21 cellular contexts compared by ENCODE assay signal in genomic region chr15:95663156-95663831, GRCh38.
A peak's percentile ranks its signal among the peaks of the same experiment; 100 is the strongest.
DNase-seq lines count a peak whose midpoint lies in the region; ATAC-seq and TF ChIP-seq lines count a peak whose summit lies in the region.
"Had no signal": no experiment of that assay in that cellular context is flagged by ENCODE, and none has a peak within 500 bp of the region (broad histone marks: within the 10 kb centered on the region; RNA-seq: fewer than 3 reads in every experiment).

No MANE protein-coding gene starts in this region.

- no peak overlapping the region for H3K4me3 Mint-ChIP-seq in neural progenitor cell
- H3K4me3 Mint-ChIP-seq in activated T-cell treated with anti-CD3 and anti-CD28 coated beads, Interleukin-2, amount 50 U/mL, for 4 hours: no peak overlapping the region
- H3K4me3 Mint-ChIP-seq: B cell; central memory CD8-positive, alpha-beta T cell; immature natural killer cell; T-helper 2 cell treated with Interferon-gamma antibody and Interleukin-4, amounts not matched to agents 5 μg/mL and 100 μg/mL, for 36 hours had no signal

- no peaks in the 10 kb centered on the region for H3K36me3 Mint-ChIP-seq in neural progenitor cell
- H3K36me3 Mint-ChIP-seq in activated T-cell treated with anti-CD3 and anti-CD28 coated beads, Interleukin-2, amount 50 U/mL, for 4 hours (ENCODE audit: insufficient read depth): no peaks in the 10 kb centered on the region
- H3K36me3 Mint-ChIP-seq: immature natural killer cell had no signal

- H3K4me1 Mint-ChIP-seq in neural progenitor cell: peaks cover 7% of the 10 kb centered on the region
- no peaks in the 10 kb centered on the region for H3K4me1 Mint-ChIP-seq in activated T-cell treated with anti-CD3 and anti-CD28 coated beads, Interleukin-2, amount 50 U/mL, for 4 hours (ENCODE audit: low read depth)
- H3K4me1 Mint-ChIP-seq: B cell; central memory CD8-positive, alpha-beta T cell had no signal

- H3K27ac ChIP-seq in neural progenitor cell (no peak overlapping the region), right atrium auricular region (no peak overlapping the region)
- H3K27ac ChIP-seq: upper lobe of left lung, WERI-Rb-1 had no signal

- DNase-seq in EH (ENCODE audit: low read depth) (peak; percentile 92), adipocyte (ENCODE audit: low read depth) (peak; percentile 23), fibroblast of mammary gland (ENCODE audit: low read depth) (peak; percentile 81), neural progenitor cell (ENCODE audit: low spot score) (no peak), right atrium auricular region (ENCODE audit: low spot score) (no peak)
- DNase-seq in activated T-cell treated with anti-CD3 and anti-CD28 coated beads, Interleukin-2, amount 50 U/mL, for 4 hours: no peak
- no peak for DNase-seq in activated T-cell treated with anti-CD3 and anti-CD28 coated beads, Interleukin-2, amount 50 U/mL, for 1 hour
- DNase-seq: activated CD4-positive, alpha-beta T cell treated with anti-CD3 and anti-CD28 coated beads, Interleukin-2, amount 50 U/mL, for 4 hours; activated naive CD4-positive, alpha-beta T cell; amygdala; heart right ventricle; immature natural killer cell; KBM-7; NCI-H1048; NCI-H2029 treated with DMSO at 0.1 percent for 48 hours; upper lobe of left lung; WERI-Rb-1 had no signal

- H3K27me3 ChIP-seq in adipocyte (replicated peaks; ENCODE audit: control insufficient read depth, insufficient read depth, low read length): no peaks in the 10 kb centered on the region
- no peaks in the 10 kb centered on the region for H3K27me3 ChIP-seq in neural progenitor cell
- H3K27me3 ChIP-seq in right atrium auricular region: no peaks in the 10 kb centered on the region
- H3K27me3 ChIP-seq: upper lobe of left lung had no signal

- peaks cover 16% of the 10 kb centered on the region for H3K4me1 ChIP-seq in adipocyte (ENCODE audit: control insufficient read depth, insufficient read depth, low read length)
- peaks cover 23% of the 10 kb centered on the region for H3K4me1 ChIP-seq in neural progenitor cell
- H3K4me1 ChIP-seq in right atrium auricular region: no peaks in the 10 kb centered on the region
- H3K4me1 ChIP-seq: upper lobe of left lung had no signal

- ATAC-seq in activated T-cell treated with anti-CD3 and anti-CD28 coated beads, Interleukin-2, amount 50 U/mL, for 4 hours: no peak
- ATAC-seq in GM18519 (IDR thresholded peaks at IDR 0.05; ENCODE audit: low FRiP score, unreplicated experiment): no peak
- ATAC-seq: heart right ventricle had no signal

- no peaks in the 10 kb centered on the region for H3F3A ChIP-seq in neural progenitor cell (ENCODE audit: low read depth)

- peak overlapping the region; percentile 29 for H2AFZ ChIP-seq in neural progenitor cell (replicated peaks)

- H3K36me3 ChIP-seq in adipocyte (ENCODE audit: control insufficient read depth, insufficient read depth, low read length, severe bottlenecking) (no peaks in the 10 kb centered on the region), neural progenitor cell (no peaks in the 10 kb centered on the region), right atrium auricular region (no peaks in the 10 kb centered on the region)
- H3K36me3 ChIP-seq: heart right ventricle, upper lobe of left lung, WERI-Rb-1 had no signal

- no peaks in the 10 kb centered on the region for H3K79me2 ChIP-seq in neural progenitor cell (ENCODE audit: low read depth)

- H3K9ac ChIP-seq in adipocyte (ENCODE audit: low read length): no peak overlapping the region
- H3K9ac ChIP-seq in neural progenitor cell: no peak overlapping the region

- no peak overlapping the region for H3K27ac Mint-ChIP-seq in neural progenitor cell
- H3K27ac Mint-ChIP-seq: B cell; immature natural killer cell; T-helper 2 cell treated with Interferon-gamma antibody and Interleukin-4, amounts not matched to agents 5 μg/mL and 100 μg/mL, for 36 hours had no signal

- H4K20me1 ChIP-seq in neural progenitor cell (ENCODE audit: low read depth): no peaks in the 10 kb centered on the region

- no peaks in the 10 kb centered on the region for H3K27me3 Mint-ChIP-seq in neural progenitor cell (ENCODE audit: insufficient read depth, low read depth)
- peaks cover 9% of the 10 kb centered on the region for H3K27me3 Mint-ChIP-seq in activated T-cell treated with anti-CD3 and anti-CD28 coated beads, Interleukin-2, amount 50 U/mL, for 4 hours (ENCODE audit: low read depth)
- H3K27me3 Mint-ChIP-seq: B cell; central memory CD8-positive, alpha-beta T cell had no signal

- H3K9me3 Mint-ChIP-seq in neural progenitor cell: no peaks in the 10 kb centered on the region
- H3K9me3 Mint-ChIP-seq in activated T-cell treated with anti-CD3 and anti-CD28 coated beads, Interleukin-2, amount 50 U/mL, for 4 hours: no peaks in the 10 kb centered on the region
- H3K9me3 Mint-ChIP-seq: central memory CD8-positive, alpha-beta T cell; immature natural killer cell; T-helper 2 cell treated with Interferon-gamma antibody and Interleukin-4, amounts not matched to agents 5 μg/mL and 100 μg/mL, for 36 hours had no signal

- no peak overlapping the region for H3K4me2 ChIP-seq in neural progenitor cell

- H3K4me3 ChIP-seq in adipocyte (ENCODE audit: low read length) (no peak overlapping the region), fibroblast of mammary gland (ENCODE audit: control insufficient read depth, low read depth, low read length) (no peak overlapping the region), neural progenitor cell (no peak overlapping the region), right atrium auricular region (no peak overlapping the region)
- H3K4me3 ChIP-seq: heart right ventricle, upper lobe of left lung had no signal

- TF ChIP-seq CTCF in fibroblast of mammary gland (conservative IDR thresholded peaks at IDR 0.05; ENCODE audit: control insufficient read depth, insufficient read depth, low read depth, low read length): no peak
- TF ChIP-seq CTCF in neural progenitor cell (IDR thresholded peaks at IDR 0.05): no peak
- no peak for TF ChIP-seq CTCF in right atrium auricular region (IDR thresholded peaks at IDR 0.05)

- no peaks in the 10 kb centered on the region for H3K9me3 ChIP-seq in adipocyte (ENCODE audit: control insufficient read depth, low read length)
- no peaks in the 10 kb centered on the region for H3K9me3 ChIP-seq in neural progenitor cell (ENCODE audit: low read depth)
- no peaks in the 10 kb centered on the region for H3K9me3 ChIP-seq in right atrium auricular region
- H3K9me3 ChIP-seq: heart right ventricle, upper lobe of left lung had no signal

Comparison
In these comparisons a context has a peak if more than half of its experiments do, and no peak if none do; other contexts are left out.
1. DNase-seq: peak in EH (single experiment), adipocyte (single experiment) and fibroblast of mammary gland (single experiment); none in neural progenitor cell (single experiment), activated T-cell treated with anti-CD3 and anti-CD28 coated beads, Interleukin-2, amount 50 U/mL, for 4 hours (single experiment), activated T-cell treated with anti-CD3 and anti-CD28 coated beads, Interleukin-2, amount 50 U/mL, for 1 hour (single experiment) and right atrium auricular region (single experiment).